In genomic region chr15:89893696-89894450, GRCh38 we compare ENCODE assay signal across 1 cellular context.
TF ChIP-seq lines count a peak whose summit lies in the region.

TSS of gene AP3S2 (minus strand) at chr15:89893994. CDS start at chr15:89893949, 45 bp downstream.

TF ChIP-seq in HCT116, 20 proteins besides CTCF, POLR2A, EP300 and RAD21 (continued from another document):
- peak; percentile 97 for TF ChIP-seq MAX (IDR thresholded peaks at IDR 0.05)
